In the genomic region with DNA sequence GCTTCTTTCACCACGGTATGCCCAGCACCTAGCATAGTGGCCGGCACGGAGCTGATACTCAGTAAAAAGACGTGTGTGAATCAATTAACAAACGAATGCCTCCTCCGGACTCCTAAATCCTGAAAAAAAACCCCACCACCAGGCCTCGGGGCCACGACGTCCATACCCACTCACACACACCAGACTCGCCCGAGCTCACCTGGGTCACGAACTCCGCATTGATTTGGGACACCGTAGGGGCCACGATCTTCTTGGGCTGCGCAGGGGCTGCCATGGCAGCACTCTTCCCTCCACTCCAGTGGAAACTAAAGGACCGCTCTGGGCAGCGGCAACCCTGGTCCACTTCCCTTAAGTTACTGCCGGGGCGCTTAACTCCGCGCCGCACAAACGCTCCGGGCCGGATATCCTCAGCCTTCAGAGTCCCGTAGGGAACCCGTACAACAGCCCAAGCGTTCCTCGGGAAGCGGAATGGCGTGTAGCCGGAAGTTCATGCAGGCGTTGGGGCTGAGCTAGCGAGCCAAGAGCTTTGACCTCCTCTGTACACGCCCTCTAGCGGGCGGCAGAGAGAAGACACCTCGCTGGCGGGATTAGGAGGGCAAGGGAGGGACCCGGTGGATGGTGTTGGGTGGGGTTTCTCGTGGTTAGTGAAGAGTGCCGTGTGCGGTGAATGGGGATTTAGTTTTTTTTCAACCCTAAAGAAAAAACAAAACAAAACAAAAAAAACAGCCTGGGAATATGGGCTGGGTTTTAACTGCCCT, we compare ENCODE assay signal across 1 cellular context.
TF ChIP-seq lines count a peak whose summit lies in the region.

A gene (minus strand): TSS at position 403 of the 758 bp plus-strand sequence. CDS start 129 bp downstream, at position 274.

TF ChIP-seq in HepG2, 621 proteins besides CTCF, POLR2A, EP300 and RAD21 (continued from another document and continues in another):
- TF ChIP-seq, protein P1, sequence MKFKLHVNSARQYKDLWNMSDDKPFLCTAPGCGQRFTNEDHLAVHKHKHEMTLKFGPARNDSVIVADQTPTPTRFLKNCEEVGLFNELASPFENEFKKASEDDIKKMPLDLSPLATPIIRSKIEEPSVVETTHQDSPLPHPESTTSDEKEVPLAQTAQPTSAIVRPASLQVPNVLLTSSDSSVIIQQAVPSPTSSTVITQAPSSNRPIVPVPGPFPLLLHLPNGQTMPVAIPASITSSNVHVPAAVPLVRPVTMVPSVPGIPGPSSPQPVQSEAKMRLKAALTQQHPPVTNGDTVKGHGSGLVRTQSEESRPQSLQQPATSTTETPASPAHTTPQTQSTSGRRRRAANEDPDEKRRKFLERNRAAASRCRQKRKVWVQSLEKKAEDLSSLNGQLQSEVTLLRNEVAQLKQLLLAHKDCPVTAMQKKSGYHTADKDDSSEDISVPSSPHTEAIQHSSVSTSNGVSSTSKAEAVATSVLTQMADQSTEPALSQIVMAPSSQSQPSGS (CRISPR knock-in tag; IDR thresholded peaks at IDR 0.05) = peak; percentile 94
- TF ChIP-seq, protein P2, sequence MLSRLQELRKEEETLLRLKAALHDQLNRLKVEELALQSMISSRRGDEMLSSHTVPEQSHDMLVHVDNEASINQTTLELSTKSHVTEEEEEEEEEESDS (CRISPR knock-in tag; IDR thresholded peaks at IDR 0.05; ENCODE audit: borderline replicate concordance) = no peak
- TF ChIP-seq NR2F6 (IDR thresholded peaks at IDR 0.05) = no peak
- peak; percentile 72; the same call in 1 of the 2 replicates for TF ChIP-seq NR2F6 (CRISPR knock-in tag; IDR thresholded peaks at IDR 0.05)
- no peak; the same call in 1 of the 2 replicates for TF ChIP-seq NFKBIZ (CRISPR knock-in tag; IDR thresholded peaks at IDR 0.05)
- peak; percentile 93 for TF ChIP-seq ASH2L (IDR thresholded peaks at IDR 0.05; ENCODE audit: insufficient read length, low read depth, low read length)
- TF ChIP-seq ZNF136 (CRISPR knock-in tag; IDR thresholded peaks at IDR 0.05; ENCODE audit: low read depth) = no peak
- TF ChIP-seq MAF1 (CRISPR knock-in tag; IDR thresholded peaks at IDR 0.05; ENCODE audit: borderline replicate concordance) = peak; percentile 74; the same call in 1 of the 2 replicates
- TF ChIP-seq ZSCAN29 (CRISPR knock-in tag; conservative IDR thresholded peaks at IDR 0.05) = no peak; the same call in 1 of the 2 replicates
- TF ChIP-seq HNRNPL (IDR thresholded peaks at IDR 0.05; ENCODE audit: low read depth, low read length) = no peak
- peak; percentile 75; the same call in 1 of the 2 replicates for TF ChIP-seq ZNF891 (CRISPR knock-in tag; IDR thresholded peaks at IDR 0.05)
- no peak for TF ChIP-seq ZNF713 (CRISPR knock-in tag; IDR thresholded peaks at IDR 0.05)
- peak; percentile 71; the same call in 1 of the 2 replicates for TF ChIP-seq ARNT2 (CRISPR knock-in tag; IDR thresholded peaks at IDR 0.05; ENCODE audit: low read depth)
- no peak for TF ChIP-seq U2AF2 (IDR thresholded peaks at IDR 0.05; ENCODE audit: low read depth, low read length)
- TF ChIP-seq MAFG (CRISPR knock-in tag; IDR thresholded peaks at IDR 0.05) = no peak
- TF ChIP-seq KLF11 (CRISPR knock-in tag; IDR thresholded peaks at IDR 0.05) = 0 out of 2 replicates have a peak, but pooled peaks have one; percentile 55
- no peak for TF ChIP-seq ZNF616 (CRISPR knock-in tag; IDR thresholded peaks at IDR 0.05; ENCODE audit: low read depth)
- TF ChIP-seq GATAD1 (CRISPR knock-in tag; IDR thresholded peaks at IDR 0.05) = peak; percentile 99
- TF ChIP-seq, protein P3, sequence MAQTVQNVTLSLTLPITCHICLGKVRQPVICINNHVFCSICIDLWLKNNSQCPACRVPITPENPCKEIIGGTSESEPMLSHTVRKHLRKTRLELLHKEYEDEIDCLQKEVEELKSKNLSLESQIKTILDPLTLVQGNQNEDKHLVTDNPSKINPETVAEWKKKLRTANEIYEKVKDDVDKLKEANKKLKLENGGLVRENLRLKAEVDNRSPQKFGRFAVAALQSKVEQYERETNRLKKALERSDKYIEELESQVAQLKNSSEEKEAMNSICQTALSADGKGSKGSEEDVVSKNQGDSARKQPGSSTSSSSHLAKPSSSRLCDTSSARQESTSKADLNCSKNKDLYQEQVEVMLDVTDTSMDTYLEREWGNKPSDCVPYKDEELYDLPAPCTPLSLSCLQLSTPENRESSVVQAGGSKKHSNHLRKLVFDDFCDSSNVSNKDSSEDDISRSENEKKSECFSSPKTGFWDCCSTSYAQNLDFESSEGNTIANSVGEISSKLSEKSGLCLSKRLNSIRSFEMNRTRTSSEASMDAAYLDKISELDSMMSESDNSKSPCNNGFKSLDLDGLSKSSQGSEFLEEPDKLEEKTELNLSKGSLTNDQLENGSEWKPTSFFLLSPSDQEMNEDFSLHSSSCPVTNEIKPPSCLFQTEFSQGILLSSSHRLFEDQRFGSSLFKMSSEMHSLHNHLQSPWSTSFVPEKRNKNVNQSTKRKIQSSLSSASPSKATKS (CRISPR knock-in tag; IDR thresholded peaks at IDR 0.05) = no peak
- TF ChIP-seq PLRG1 (conservative IDR thresholded peaks at IDR 0.05) = no peak
- peak; percentile 39; the same call in 1 of the 2 replicates for TF ChIP-seq ZNF629 (CRISPR knock-in tag; conservative IDR thresholded peaks at IDR 0.05)
- TF ChIP-seq ZEB1 (IDR thresholded peaks at IDR 0.05; ENCODE audit: insufficient replicate concordance, low read depth) = no peak
- TF ChIP-seq MATR3 (CRISPR knock-in tag; IDR thresholded peaks at IDR 0.05) = no peak
- TF ChIP-seq, protein P4, sequence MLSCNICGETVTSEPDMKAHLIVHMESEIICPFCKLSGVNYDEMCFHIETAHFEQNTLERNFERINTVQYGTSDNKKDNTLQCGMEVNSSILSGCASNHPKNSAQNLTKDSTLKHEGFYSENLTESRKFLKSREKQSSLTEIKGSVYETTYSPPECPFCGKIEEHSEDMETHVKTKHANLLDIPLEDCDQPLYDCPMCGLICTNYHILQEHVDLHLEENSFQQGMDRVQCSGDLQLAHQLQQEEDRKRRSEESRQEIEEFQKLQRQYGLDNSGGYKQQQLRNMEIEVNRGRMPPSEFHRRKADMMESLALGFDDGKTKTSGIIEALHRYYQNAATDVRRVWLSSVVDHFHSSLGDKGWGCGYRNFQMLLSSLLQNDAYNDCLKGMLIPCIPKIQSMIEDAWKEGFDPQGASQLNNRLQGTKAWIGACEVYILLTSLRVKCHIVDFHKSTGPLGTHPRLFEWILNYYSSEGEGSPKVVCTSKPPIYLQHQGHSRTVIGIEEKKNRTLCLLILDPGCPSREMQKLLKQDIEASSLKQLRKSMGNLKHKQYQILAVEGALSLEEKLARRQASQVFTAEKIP (CRISPR knock-in tag; IDR thresholded peaks at IDR 0.05; ENCODE audit: borderline replicate concordance) = no peak
- peak; percentile 71 for TF ChIP-seq MIER2 (CRISPR knock-in tag; IDR thresholded peaks at IDR 0.05)
- TF ChIP-seq, protein P5, sequence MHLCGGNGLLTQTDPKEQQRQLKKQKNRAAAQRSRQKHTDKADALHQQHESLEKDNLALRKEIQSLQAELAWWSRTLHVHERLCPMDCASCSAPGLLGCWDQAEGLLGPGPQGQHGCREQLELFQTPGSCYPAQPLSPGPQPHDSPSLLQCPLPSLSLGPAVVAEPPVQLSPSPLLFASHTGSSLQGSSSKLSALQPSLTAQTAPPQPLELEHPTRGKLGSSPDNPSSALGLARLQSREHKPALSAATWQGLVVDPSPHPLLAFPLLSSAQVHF (CRISPR knock-in tag; IDR thresholded peaks at IDR 0.05) = peak; percentile 77; the same call in 1 of the 2 replicates
- TF ChIP-seq ZNF224 (CRISPR knock-in tag; IDR thresholded peaks at IDR 0.05) = peak; percentile 79
- TF ChIP-seq RFXAP (CRISPR knock-in tag; IDR thresholded peaks at IDR 0.05; ENCODE audit: borderline replicate concordance) = 0 out of 2 replicates have a peak, but pooled peaks have one; percentile 22
- TF ChIP-seq ZFP62 (CRISPR knock-in tag; IDR thresholded peaks at IDR 0.05) = no peak
- no peak for TF ChIP-seq ZNF180 (CRISPR knock-in tag; IDR thresholded peaks at IDR 0.05; ENCODE audit: borderline replicate concordance, low read depth)
- peak; percentile 43; the same call in 1 of the 2 replicates for TF ChIP-seq RXRA (CRISPR knock-in tag; IDR thresholded peaks at IDR 0.05)
- TF ChIP-seq, protein P6, sequence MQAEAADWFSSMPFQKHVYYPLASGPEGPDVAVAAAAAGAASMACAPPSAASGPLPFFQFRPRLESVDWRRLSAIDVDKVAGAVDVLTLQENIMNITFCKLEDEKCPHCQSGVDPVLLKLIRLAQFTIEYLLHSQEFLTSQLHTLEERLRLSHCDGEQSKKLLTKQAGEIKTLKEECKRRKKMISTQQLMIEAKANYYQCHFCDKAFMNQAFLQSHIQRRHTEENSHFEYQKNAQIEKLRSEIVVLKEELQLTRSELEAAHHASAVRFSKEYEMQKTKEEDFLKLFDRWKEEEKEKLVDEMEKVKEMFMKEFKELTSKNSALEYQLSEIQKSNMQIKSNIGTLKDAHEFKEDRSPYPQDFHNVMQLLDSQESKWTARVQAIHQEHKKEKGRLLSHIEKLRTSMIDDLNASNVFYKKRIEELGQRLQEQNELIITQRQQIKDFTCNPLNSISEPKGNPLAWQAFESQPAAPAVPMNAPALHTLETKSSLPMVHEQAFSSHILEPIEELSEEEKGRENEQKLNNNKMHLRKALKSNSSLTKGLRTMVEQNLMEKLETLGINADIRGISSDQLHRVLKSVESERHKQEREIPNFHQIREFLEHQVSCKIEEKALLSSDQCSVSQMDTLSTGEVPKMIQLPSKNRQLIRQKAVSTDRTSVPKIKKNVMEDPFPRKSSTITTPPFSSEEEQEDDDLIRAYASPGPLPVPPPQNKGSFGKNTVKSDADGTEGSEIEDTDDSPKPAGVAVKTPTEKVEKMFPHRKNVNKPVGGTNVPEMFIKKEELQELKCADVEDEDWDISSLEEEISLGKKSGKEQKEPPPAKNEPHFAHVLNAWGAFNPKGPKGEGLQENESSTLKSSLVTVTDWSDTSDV (CRISPR knock-in tag; IDR thresholded peaks at IDR 0.05) = no peak
- TF ChIP-seq ZNF431 (CRISPR knock-in tag; IDR thresholded peaks at IDR 0.05; ENCODE audit: borderline replicate concordance, low read depth) = no peak
- TF ChIP-seq ZNF446 (CRISPR knock-in tag; IDR thresholded peaks at IDR 0.05) = no peak
- TF ChIP-seq NFE2L2 (IDR thresholded peaks at IDR 0.05; ENCODE audit: low read length) = no peak
- TF ChIP-seq EED (CRISPR knock-in tag; IDR thresholded peaks at IDR 0.05) = no peak
- TF ChIP-seq MTF1 (CRISPR knock-in tag; IDR thresholded peaks at IDR 0.05) = peak; percentile 31; the same call in 1 of the 2 replicates
- peak; percentile 73; the same call in 1 of the 2 replicates for TF ChIP-seq ZKSCAN8 (CRISPR knock-in tag; IDR thresholded peaks at IDR 0.05; ENCODE audit: borderline replicate concordance)
- TF ChIP-seq TARDBP (CRISPR knock-in tag; IDR thresholded peaks at IDR 0.05) = peak; percentile 96
- TF ChIP-seq ZNF615 (CRISPR knock-in tag; IDR thresholded peaks at IDR 0.05; ENCODE audit: borderline replicate concordance) = 0 out of 2 replicates have a peak, but pooled peaks have one; percentile 42
- TF ChIP-seq ONECUT2 (CRISPR knock-in tag; IDR thresholded peaks at IDR 0.05) = no peak
- peak; percentile 72; the same call in 1 of the 2 replicates for TF ChIP-seq ZNF782 (CRISPR knock-in tag; IDR thresholded peaks at IDR 0.05; ENCODE audit: borderline replicate concordance)
- TF ChIP-seq ZSCAN30 (CRISPR knock-in tag; IDR thresholded peaks at IDR 0.05) = no peak
- peak; percentile 53; the same call in 1 of the 2 replicates for TF ChIP-seq HOXD1 (CRISPR knock-in tag; IDR thresholded peaks at IDR 0.05)
- TF ChIP-seq, protein P7, sequence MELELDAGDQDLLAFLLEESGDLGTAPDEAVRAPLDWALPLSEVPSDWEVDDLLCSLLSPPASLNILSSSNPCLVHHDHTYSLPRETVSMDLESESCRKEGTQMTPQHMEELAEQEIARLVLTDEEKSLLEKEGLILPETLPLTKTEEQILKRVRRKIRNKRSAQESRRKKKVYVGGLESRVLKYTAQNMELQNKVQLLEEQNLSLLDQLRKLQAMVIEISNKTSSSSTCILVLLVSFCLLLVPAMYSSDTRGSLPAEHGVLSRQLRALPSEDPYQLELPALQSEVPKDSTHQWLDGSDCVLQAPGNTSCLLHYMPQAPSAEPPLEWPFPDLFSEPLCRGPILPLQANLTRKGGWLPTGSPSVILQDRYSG (CRISPR knock-in tag; IDR thresholded peaks at IDR 0.05) = no peak
- TF ChIP-seq PHF5A (CRISPR knock-in tag; IDR thresholded peaks at IDR 0.05; ENCODE audit: low read depth, unreplicated experiment) = peak; percentile 46
- peak; percentile 76; the same call in 1 of the 2 replicates for TF ChIP-seq CBFB (CRISPR knock-in tag; IDR thresholded peaks at IDR 0.05)
- TF ChIP-seq, protein P8, sequence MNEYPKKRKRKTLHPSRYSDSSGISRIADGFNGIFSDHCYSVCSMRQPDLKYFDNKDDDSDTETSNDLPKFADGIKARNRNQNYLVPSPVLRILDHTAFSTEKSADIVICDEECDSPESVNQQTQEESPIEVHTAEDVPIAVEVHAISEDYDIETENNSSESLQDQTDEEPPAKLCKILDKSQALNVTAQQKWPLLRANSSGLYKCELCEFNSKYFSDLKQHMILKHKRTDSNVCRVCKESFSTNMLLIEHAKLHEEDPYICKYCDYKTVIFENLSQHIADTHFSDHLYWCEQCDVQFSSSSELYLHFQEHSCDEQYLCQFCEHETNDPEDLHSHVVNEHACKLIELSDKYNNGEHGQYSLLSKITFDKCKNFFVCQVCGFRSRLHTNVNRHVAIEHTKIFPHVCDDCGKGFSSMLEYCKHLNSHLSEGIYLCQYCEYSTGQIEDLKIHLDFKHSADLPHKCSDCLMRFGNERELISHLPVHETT (CRISPR knock-in tag; conservative IDR thresholded peaks at IDR 0.05) = peak; percentile 92
- TF ChIP-seq, protein P9, sequence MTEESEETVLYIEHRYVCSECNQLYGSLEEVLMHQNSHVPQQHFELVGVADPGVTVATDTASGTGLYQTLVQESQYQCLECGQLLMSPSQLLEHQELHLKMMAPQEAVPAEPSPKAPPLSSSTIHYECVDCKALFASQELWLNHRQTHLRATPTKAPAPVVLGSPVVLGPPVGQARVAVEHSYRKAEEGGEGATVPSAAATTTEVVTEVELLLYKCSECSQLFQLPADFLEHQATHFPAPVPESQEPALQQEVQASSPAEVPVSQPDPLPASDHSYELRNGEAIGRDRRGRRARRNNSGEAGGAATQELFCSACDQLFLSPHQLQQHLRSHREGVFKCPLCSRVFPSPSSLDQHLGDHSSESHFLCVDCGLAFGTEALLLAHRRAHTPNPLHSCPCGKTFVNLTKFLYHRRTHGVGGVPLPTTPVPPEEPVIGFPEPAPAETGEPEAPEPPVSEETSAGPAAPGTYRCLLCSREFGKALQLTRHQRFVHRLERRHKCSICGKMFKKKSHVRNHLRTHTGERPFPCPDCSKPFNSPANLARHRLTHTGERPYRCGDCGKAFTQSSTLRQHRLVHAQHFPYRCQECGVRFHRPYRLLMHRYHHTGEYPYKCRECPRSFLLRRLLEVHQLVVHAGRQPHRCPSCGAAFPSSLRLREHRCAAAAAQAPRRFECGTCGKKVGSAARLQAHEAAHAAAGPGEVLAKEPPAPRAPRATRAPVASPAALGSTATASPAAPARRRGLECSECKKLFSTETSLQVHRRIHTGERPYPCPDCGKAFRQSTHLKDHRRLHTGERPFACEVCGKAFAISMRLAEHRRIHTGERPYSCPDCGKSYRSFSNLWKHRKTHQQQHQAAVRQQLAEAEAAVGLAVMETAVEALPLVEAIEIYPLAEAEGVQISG (CRISPR knock-in tag; IDR thresholded peaks at IDR 0.05) = peak; percentile 99
